ENCODE assay signal across 22 cellular contexts in the genomic region with DNA sequence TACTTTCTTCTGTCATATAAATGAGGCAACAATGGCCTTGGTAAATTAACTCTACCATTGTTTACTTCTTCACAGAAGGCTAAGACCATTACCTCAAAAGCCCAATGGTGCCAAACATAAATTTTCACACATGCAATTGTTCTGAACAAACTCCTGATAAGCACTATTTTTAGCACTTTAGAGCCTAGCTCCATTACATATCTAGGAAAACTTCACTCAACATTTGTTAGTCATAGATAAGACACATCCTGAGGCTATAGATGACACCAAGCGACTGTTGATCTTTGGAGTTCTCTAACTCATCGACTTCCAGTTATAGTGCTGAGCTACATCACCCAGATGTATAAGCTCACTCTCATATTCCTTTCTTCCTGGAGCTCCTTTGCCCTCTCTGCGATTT.
"Had no signal": no experiment of that assay in that cellular context is flagged by ENCODE, and none has a peak within 500 bp of the region (broad histone marks: within the 10 kb centered on the region; RNA-seq: fewer than 3 reads in every experiment).

No MANE protein-coding gene starts in this region.

- H3K4me3 Mint-ChIP-seq: activated CD4-positive, alpha-beta memory T cell treated with anti-CD3 and anti-CD28 coated beads, Interleukin-2, amount 10 ng/mL, durations not matched to agents 7 days and 5 days; activated naive CD4-positive, alpha-beta T cell treated with anti-CD3 and anti-CD28 coated beads, Interleukin-2, amount 10 ng/mL, durations not matched to agents 7 days and 5 days; naive thymus-derived CD4-positive, alpha-beta T cell; neural progenitor cell; stimulated activated memory B cell treated with anti-CD40 and anti-IgM and Interleukin-4, amounts not matched to agents 10 μg/mL and 1 μg/mL and 100 μg/mL, for 72 hours had no signal

- H3K27me3 Mint-ChIP-seq: activated CD4-positive, alpha-beta memory T cell treated with anti-CD3 and anti-CD28 coated beads, Interleukin-2, amount 10 ng/mL, durations not matched to agents 7 days and 5 days; activated naive CD4-positive, alpha-beta T cell treated with anti-CD3 and anti-CD28 coated beads, Interleukin-2, amount 10 ng/mL, durations not matched to agents 7 days and 5 days; naive thymus-derived CD4-positive, alpha-beta T cell; stimulated activated memory B cell treated with anti-CD40 and anti-IgM and Interleukin-4, amounts not matched to agents 10 μg/mL and 1 μg/mL and 100 μg/mL, for 72 hours had no signal

- H2AFZ ChIP-seq: neural progenitor cell had no signal

- H3K4me1 Mint-ChIP-seq: activated CD4-positive, alpha-beta memory T cell treated with anti-CD3 and anti-CD28 coated beads, Interleukin-2, amount 10 ng/mL, durations not matched to agents 7 days and 5 days; activated naive CD4-positive, alpha-beta T cell treated with anti-CD3 and anti-CD28 coated beads, Interleukin-2, amount 10 ng/mL, durations not matched to agents 7 days and 5 days; naive thymus-derived CD4-positive, alpha-beta T cell; neural progenitor cell; stimulated activated memory B cell treated with anti-CD40 and anti-IgM and Interleukin-4, amounts not matched to agents 10 μg/mL and 1 μg/mL and 100 μg/mL, for 72 hours had no signal

- H3K27ac Mint-ChIP-seq: activated CD4-positive, alpha-beta memory T cell treated with anti-CD3 and anti-CD28 coated beads, Interleukin-2, amount 10 ng/mL, durations not matched to agents 7 days and 5 days; activated naive CD4-positive, alpha-beta T cell treated with anti-CD3 and anti-CD28 coated beads, Interleukin-2, amount 10 ng/mL, durations not matched to agents 7 days and 5 days; naive thymus-derived CD4-positive, alpha-beta T cell; neural progenitor cell; stimulated activated memory B cell treated with anti-CD40 and anti-IgM and Interleukin-4, amounts not matched to agents 10 μg/mL and 1 μg/mL and 100 μg/mL, for 72 hours had no signal

- H3K9me3 Mint-ChIP-seq: neural progenitor cell had no signal

- ATAC-seq: foreskin keratinocyte; left lung; naive thymus-derived CD4-positive, alpha-beta T cell; stimulated activated memory B cell treated with anti-CD40 and anti-IgM and Interleukin-4, amounts not matched to agents 10 μg/mL and 1 μg/mL and 100 μg/mL, for 72 hours had no signal

- H3K9ac ChIP-seq: neural progenitor cell had no signal

- H3K27ac ChIP-seq: foreskin keratinocyte, left lung, neural progenitor cell, sigmoid colon, stomach, suprapubic skin, uterus had no signal

- H3K9me3 ChIP-seq: sigmoid colon, stomach, suprapubic skin, uterus had no signal

- H3K4me3 ChIP-seq: left lung, lung, neural progenitor cell, sigmoid colon, smooth muscle cell, stomach, suprapubic skin, uterus had no signal

- H3K36me3 ChIP-seq: left lung, neural progenitor cell, sigmoid colon, stomach, suprapubic skin, uterus had no signal

- DNase-seq: activated CD4-positive, alpha-beta memory T cell treated with anti-CD3 and anti-CD28 coated beads, Interleukin-2, amount 10 ng/mL, durations not matched to agents 7 days and 5 days; activated CD4-positive, alpha-beta T cell treated with anti-CD3 and anti-CD28 coated beads for 48 hours; activated effector memory CD4-positive, alpha-beta T cell treated with anti-CD3 and anti-CD28 coated beads, Interleukin-2, amount 50 U/mL, for 16 hours; activated naive CD4-positive, alpha-beta T cell treated with anti-CD3 and anti-CD28 coated beads, Interleukin-2, amount 10 ng/mL, durations not matched to agents 7 days and 5 days; cerebellar nuclear complex; cortex of kidney; foreskin keratinocyte; hippocampal formation; kidney glomerular epithelial cell; left lung; naive thymus-derived CD4-positive, alpha-beta T cell; retina; sigmoid colon; stimulated activated CD4-positive, alpha-beta T cell treated with anti-CD3 and anti-CD28 coated beads, Interleukin-15, amount 100 ng/mL, for 24 hours; stomach; T-helper 9 cell; uterus had no signal

- H3K27me3 ChIP-seq: foreskin keratinocyte, left lung, neural progenitor cell, sigmoid colon, stomach, suprapubic skin, uterus had no signal

- H3K4me1 ChIP-seq: foreskin keratinocyte, left lung, neural progenitor cell, sigmoid colon, stomach, suprapubic skin, uterus had no signal

- H3K36me3 Mint-ChIP-seq: activated naive CD4-positive, alpha-beta T cell treated with anti-CD3 and anti-CD28 coated beads, Interleukin-2, amount 10 ng/mL, durations not matched to agents 7 days and 5 days; naive thymus-derived CD4-positive, alpha-beta T cell; neural progenitor cell; stimulated activated memory B cell treated with anti-CD40 and anti-IgM and Interleukin-4, amounts not matched to agents 10 μg/mL and 1 μg/mL and 100 μg/mL, for 72 hours had no signal

- H3K4me2 ChIP-seq: neural progenitor cell, smooth muscle cell had no signal
